Comparison of ENCODE assay signal across 18 cellular contexts in the genomic region with DNA sequence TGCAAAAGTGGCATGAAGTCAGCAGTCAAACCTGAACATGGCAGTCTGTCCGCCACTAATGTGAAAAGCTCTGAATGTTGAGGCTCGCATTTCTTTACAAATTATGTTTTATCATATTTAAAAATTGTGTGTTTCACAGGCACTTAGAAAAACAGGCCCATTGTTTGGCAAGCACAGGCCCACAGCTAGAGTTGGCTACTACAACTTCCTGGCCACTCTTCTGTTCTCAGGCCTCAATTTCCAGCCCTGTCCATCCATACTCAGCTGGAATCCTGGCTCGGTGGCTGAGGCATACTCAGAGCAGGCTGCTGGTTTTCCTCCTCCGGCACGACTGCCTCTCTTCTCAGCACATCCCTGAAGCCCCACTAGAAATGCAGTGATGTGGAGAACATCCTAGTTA. TPM values are rescaled to one million over a fixed set of nuclear protein-coding genes. Genes with fewer than 3 reads are reported as not detected.
DNase-seq lines count a peak whose midpoint lies in the region; ATAC-seq and TF ChIP-seq lines count a peak whose summit lies in the region.
"Had no signal": no experiment of that assay in that cellular context is flagged by ENCODE, and none has a peak within 500 bp of the region (broad histone marks: within the 10 kb centered on the region; RNA-seq: fewer than 3 reads in every experiment).

No MANE protein-coding gene starts in this region.

- H3K79me2 ChIP-seq in osteoblast (ENCODE audit: insufficient read depth, low read length) = no peaks in the 10 kb centered on the region

- H3K27me3 ChIP-seq in CD4-positive, alpha-beta memory T cell (ENCODE audit: insufficient read depth, low read length) = no peaks in the 10 kb centered on the region
- no peaks in the 10 kb centered on the region for H3K27me3 ChIP-seq in osteoblast (ENCODE audit: insufficient read depth, low read length)

- no peaks in the 10 kb centered on the region for H3K36me3 ChIP-seq in CD4-positive, alpha-beta memory T cell (ENCODE audit: insufficient read depth, low read length)
- H3K36me3 ChIP-seq in osteoblast (ENCODE audit: insufficient read depth, low read length) = no peaks in the 10 kb centered on the region

- peaks cover 58% of the 10 kb centered on the region for H3K4me1 Mint-ChIP-seq in activated CD8-positive, alpha-beta T cell treated with anti-CD3 and anti-CD28 coated beads for 36 hours (ENCODE audit: low read depth)
- peaks cover 46% of the 10 kb centered on the region for H3K4me1 Mint-ChIP-seq in activated CD8-positive, alpha-beta T cell treated with anti-CD3 and anti-CD28 coated beads, Interleukin-2, amount 10 ng/mL, durations not matched to agents 7 days and 5 days (ENCODE audit: low read depth)
- peaks cover 52 to 82% (median 64%) of the 10 kb centered on the region in 4 donors for H3K4me1 Mint-ChIP-seq in CD4-positive, alpha-beta memory T cell
- peaks cover 73% of the 10 kb centered on the region for H3K4me1 Mint-ChIP-seq in activated T-helper 17 cell treated with anti-CD3 and anti-CD28 coated beads, Interleukin-2, amount 50 U/mL, for 72 hours

- POLR2A ChIA-PET in activated CD8-positive, alpha-beta T cell treated with anti-CD3 and anti-CD28 coated beads for 36 hours (lab: Charles Lee) = interaction anchor here (0.6 kb wide), 1 partner anchor 9 kb away, joined by 3 read pairs; no protein-coding TSS in a partner anchor
- POLR2A ChIA-PET in activated CD8-positive, alpha-beta T cell treated with anti-CD3 and anti-CD28 coated beads, Interleukin-2, amount 10 ng/mL, durations not matched to agents 7 days and 5 days (lab: Charles Lee) = no interaction called here
- POLR2A ChIA-PET in CD4-positive, alpha-beta memory T cell (lab: Charles Lee; ENCODE audit: partially characterized antibody) = no interaction called here

- no peaks in the 10 kb centered on the region for H3K9me3 ChIP-seq in CD4-positive, alpha-beta memory T cell (ENCODE audit: control insufficient read depth in 1 of 2, low read length in 2 of 2)
- no peaks in the 10 kb centered on the region for H3K9me3 ChIP-seq in osteoblast (ENCODE audit: low read depth, low read length)

- H3K4me2 ChIP-seq in osteoblast (ENCODE audit: insufficient read depth, low read length) = no peak overlapping the region

- peaks cover 73% of the 10 kb centered on the region for H3K4me1 ChIP-seq in CD4-positive, alpha-beta memory T cell (ENCODE audit: insufficient read depth, low read length)
- peaks cover 13% of the 10 kb centered on the region for H3K4me1 ChIP-seq in osteoblast (ENCODE audit: insufficient read depth, low read length)

- CTCF ChIA-PET in activated CD8-positive, alpha-beta T cell treated with anti-CD3 and anti-CD28 coated beads for 36 hours (lab: Charles Lee) = no interaction called here
- CTCF ChIA-PET in activated CD8-positive, alpha-beta T cell treated with anti-CD3 and anti-CD28 coated beads, Interleukin-2, amount 10 ng/mL, durations not matched to agents 7 days and 5 days (lab: Charles Lee) = no interaction called here
- CTCF ChIA-PET in CD4-positive, alpha-beta memory T cell (lab: Charles Lee; ENCODE audit: partially characterized antibody) = no interaction called here

- DNase-seq in activated CD8-positive, alpha-beta T cell treated with anti-CD3 and anti-CD28 coated beads for 36 hours = no peak
- DNase-seq in activated CD8-positive, alpha-beta T cell treated with anti-CD3 and anti-CD28 coated beads, Interleukin-2, amount 10 ng/mL, durations not matched to agents 7 days and 5 days = no peak
- DNase-seq in CD4-positive, alpha-beta memory T cell = no peak
- DNase-seq in osteoblast (ENCODE audit: insufficient read length, low spot score, missing footprints) (no peak), SW480 (ENCODE audit: low spot score) (no peak)
- DNase-seq: AML-193; CD4-positive, CD25-positive, alpha-beta regulatory T cell; DMS 273 treated with DMSO at 0.1 percent for 48 hours; HFFc6; Karpas-422; NCI-H1105 treated with DMSO at 0.1 percent for 48 hours; NCI-H187; NCI-H82; SHP77 had no signal

- no peak for ATAC-seq in activated CD8-positive, alpha-beta T cell treated with anti-CD3 and anti-CD28 coated beads for 36 hours
- ATAC-seq in activated CD8-positive, alpha-beta T cell treated with anti-CD3 and anti-CD28 coated beads, Interleukin-2, amount 10 ng/mL, durations not matched to agents 7 days and 5 days = no peak
- no peak for ATAC-seq in activated T-helper 17 cell treated with anti-CD3 and anti-CD28 coated beads, Interleukin-2, amount 50 U/mL, for 72 hours (replicated peaks)
- ATAC-seq in GM21737 (IDR thresholded peaks at IDR 0.05; ENCODE audit: unreplicated experiment) (no peak), HG02981 (IDR thresholded peaks at IDR 0.05; ENCODE audit: unreplicated experiment) (no peak)

- H3K27me3 Mint-ChIP-seq in activated CD8-positive, alpha-beta T cell treated with anti-CD3 and anti-CD28 coated beads for 36 hours = no peaks in the 10 kb centered on the region
- no peaks in the 10 kb centered on the region for H3K27me3 Mint-ChIP-seq in activated CD8-positive, alpha-beta T cell treated with anti-CD3 and anti-CD28 coated beads, Interleukin-2, amount 10 ng/mL, durations not matched to agents 7 days and 5 days (ENCODE audit: low read depth)
- peaks cover 0 to 1% of the 10 kb centered on the region in 2 donors for H3K27me3 Mint-ChIP-seq in CD4-positive, alpha-beta memory T cell
- no peaks in the 10 kb centered on the region for H3K27me3 Mint-ChIP-seq in activated T-helper 17 cell treated with anti-CD3 and anti-CD28 coated beads, Interleukin-2, amount 50 U/mL, for 72 hours
- H3K27me3 Mint-ChIP-seq: CD4-positive, CD25-positive, alpha-beta regulatory T cell had no signal

- TF ChIP-seq CTCF in activated CD8-positive, alpha-beta T cell treated with anti-CD3 and anti-CD28 coated beads for 36 hours (IDR thresholded peaks at IDR 0.05) = no peak
- no peak for TF ChIP-seq CTCF in osteoblast (IDR thresholded peaks at IDR 0.05; ENCODE audit: extremely low read depth, low read depth, low read length)

- H3K4me3 ChIP-seq in CD4-positive, alpha-beta memory T cell (ENCODE audit: low read length in 2 of 2) = no peak overlapping the region
- no peak overlapping the region for H3K4me3 ChIP-seq in osteoblast (ENCODE audit: insufficient read depth, low read length)

- peak overlapping the region; percentile 7 for H3K27ac ChIP-seq in CD4-positive, alpha-beta memory T cell (ENCODE audit: low read depth, low read length)
- no peak overlapping the region for H3K27ac ChIP-seq in osteoblast (ENCODE audit: low read depth, low read length)

- H4K20me1 ChIP-seq in osteoblast (ENCODE audit: insufficient read depth, low read length) = no peaks in the 10 kb centered on the region

- intact Hi-C loops in activated CD8-positive, alpha-beta T cell treated with anti-CD3 and anti-CD28 coated beads for 36 hours (cut with micrococcal nuclease) = no loop called here
- intact Hi-C loops in CD4-positive, alpha-beta memory T cell (cut with micrococcal nuclease) = loop anchor here (5.0 kb wide), 1 partner anchor 58 kb away; the partner anchor contains the start of gene VPS13C

- peak overlapping the region; percentile 6 for H2AFZ ChIP-seq in osteoblast (ENCODE audit: low read length)

- peak overlapping the region; percentile 71 for H3K27ac Mint-ChIP-seq in activated CD8-positive, alpha-beta T cell treated with anti-CD3 and anti-CD28 coated beads for 36 hours
- no peak overlapping the region for H3K27ac Mint-ChIP-seq in activated CD8-positive, alpha-beta T cell treated with anti-CD3 and anti-CD28 coated beads, Interleukin-2, amount 10 ng/mL, durations not matched to agents 7 days and 5 days
- H3K27ac Mint-ChIP-seq in CD4-positive, alpha-beta memory T cell = peak overlapping the region; percentile 55 to 97 (median 93)
- peak overlapping the region; percentile 99 for H3K27ac Mint-ChIP-seq in activated T-helper 17 cell treated with anti-CD3 and anti-CD28 coated beads, Interleukin-2, amount 50 U/mL, for 72 hours

- H3K4me3 Mint-ChIP-seq in activated CD8-positive, alpha-beta T cell treated with anti-CD3 and anti-CD28 coated beads for 36 hours = no peak overlapping the region
- no peak overlapping the region for H3K4me3 Mint-ChIP-seq in activated CD8-positive, alpha-beta T cell treated with anti-CD3 and anti-CD28 coated beads, Interleukin-2, amount 10 ng/mL, durations not matched to agents 7 days and 5 days
- peak overlapping the region in 3 of 8 donors; percentile 12 to 36 (median 26) for H3K4me3 Mint-ChIP-seq in CD4-positive, alpha-beta memory T cell
- peak overlapping the region; percentile 93 for H3K4me3 Mint-ChIP-seq in activated T-helper 17 cell treated with anti-CD3 and anti-CD28 coated beads, Interleukin-2, amount 50 U/mL, for 72 hours
- H3K4me3 Mint-ChIP-seq: HFFc6 had no signal

- no peaks in the 10 kb centered on the region for H3K36me3 Mint-ChIP-seq in activated CD8-positive, alpha-beta T cell treated with anti-CD3 and anti-CD28 coated beads for 36 hours (ENCODE audit: low read depth)
- no peaks in the 10 kb centered on the region for H3K36me3 Mint-ChIP-seq in activated CD8-positive, alpha-beta T cell treated with anti-CD3 and anti-CD28 coated beads, Interleukin-2, amount 10 ng/mL, durations not matched to agents 7 days and 5 days (ENCODE audit: low read depth)
- H3K36me3 Mint-ChIP-seq in CD4-positive, alpha-beta memory T cell = no peaks in the 10 kb centered on the region
- H3K36me3 Mint-ChIP-seq in activated T-helper 17 cell treated with anti-CD3 and anti-CD28 coated beads, Interleukin-2, amount 50 U/mL, for 72 hours (ENCODE audit: low read depth) = peaks cover 4% of the 10 kb centered on the region
- H3K36me3 Mint-ChIP-seq: CD4-positive, CD25-positive, alpha-beta regulatory T cell had no signal

- H3K9me3 Mint-ChIP-seq in activated CD8-positive, alpha-beta T cell treated with anti-CD3 and anti-CD28 coated beads for 36 hours = peaks cover 2% of the 10 kb centered on the region
- no peaks in the 10 kb centered on the region for H3K9me3 Mint-ChIP-seq in activated CD8-positive, alpha-beta T cell treated with anti-CD3 and anti-CD28 coated beads, Interleukin-2, amount 10 ng/mL, durations not matched to agents 7 days and 5 days (ENCODE audit: insufficient read depth)
- H3K9me3 Mint-ChIP-seq in CD4-positive, alpha-beta memory T cell = no peaks in the 10 kb centered on the region
- peaks cover 3% of the 10 kb centered on the region for H3K9me3 Mint-ChIP-seq in activated T-helper 17 cell treated with anti-CD3 and anti-CD28 coated beads, Interleukin-2, amount 50 U/mL, for 72 hours
- H3K9me3 Mint-ChIP-seq: CD4-positive, CD25-positive, alpha-beta regulatory T cell; HFFc6 had no signal

RNA-seq across cellular contexts. Expression of gene C2CD4B, which starts 44.3 kb away (rescaled TPM):
- total RNA-seq in activated CD8-positive, alpha-beta T cell treated with anti-CD3 and anti-CD28 coated beads for 36 hours = under 1 TPM; 0.38 to 0.43 TPM
- not detected for total RNA-seq in activated CD8-positive, alpha-beta T cell treated with anti-CD3 and anti-CD28 coated beads, Interleukin-2, amount 10 ng/mL, durations not matched to agents 7 days and 5 days
- not detected for total RNA-seq in CD4-positive, alpha-beta memory T cell
- polyA plus RNA-seq in CD4-positive, alpha-beta memory T cell = not detected
- 1 to 10 TPM in 1 of 2 donors, under 1 TPM in 1; 0.76 to 1.5 TPM for total RNA-seq in activated T-helper 17 cell treated with anti-CD3 and anti-CD28 coated beads, Interleukin-2, amount 50 U/mL, for 72 hours
- total RNA-seq in osteoblast = not detected in 2 replicates
- total RNA-seq: H4, HFFc6 had no signal

RNA-seq across cellular contexts. Expression of gene C2CD4A, which starts 54.0 kb away (rescaled TPM):
- total RNA-seq in activated CD8-positive, alpha-beta T cell treated with anti-CD3 and anti-CD28 coated beads for 36 hours = 1 to 10 TPM in 1 of 2 experiments, under 1 TPM in 1; 0.67 to 1.0 TPM
- total RNA-seq in activated CD8-positive, alpha-beta T cell treated with anti-CD3 and anti-CD28 coated beads, Interleukin-2, amount 10 ng/mL, durations not matched to agents 7 days and 5 days = not detected
- under 1 TPM in 1 of 2 experiments, not detected in 1; 0.11 TPM for total RNA-seq in CD4-positive, alpha-beta memory T cell
- polyA plus RNA-seq in CD4-positive, alpha-beta memory T cell = under 1 TPM in 1 of 2 donors, not detected in 1; 0.08 TPM
- total RNA-seq in activated T-helper 17 cell treated with anti-CD3 and anti-CD28 coated beads, Interleukin-2, amount 50 U/mL, for 72 hours = 1 to 10 TPM; 1.3 to 5.8 TPM
- under 0.01 TPM in 1 of 2 replicates, not detected in the other for total RNA-seq in osteoblast
- total RNA-seq: H4, HFFc6 had no signal
